Comparison of ENCODE assay signal across 1 cellular context in the genomic region with DNA sequence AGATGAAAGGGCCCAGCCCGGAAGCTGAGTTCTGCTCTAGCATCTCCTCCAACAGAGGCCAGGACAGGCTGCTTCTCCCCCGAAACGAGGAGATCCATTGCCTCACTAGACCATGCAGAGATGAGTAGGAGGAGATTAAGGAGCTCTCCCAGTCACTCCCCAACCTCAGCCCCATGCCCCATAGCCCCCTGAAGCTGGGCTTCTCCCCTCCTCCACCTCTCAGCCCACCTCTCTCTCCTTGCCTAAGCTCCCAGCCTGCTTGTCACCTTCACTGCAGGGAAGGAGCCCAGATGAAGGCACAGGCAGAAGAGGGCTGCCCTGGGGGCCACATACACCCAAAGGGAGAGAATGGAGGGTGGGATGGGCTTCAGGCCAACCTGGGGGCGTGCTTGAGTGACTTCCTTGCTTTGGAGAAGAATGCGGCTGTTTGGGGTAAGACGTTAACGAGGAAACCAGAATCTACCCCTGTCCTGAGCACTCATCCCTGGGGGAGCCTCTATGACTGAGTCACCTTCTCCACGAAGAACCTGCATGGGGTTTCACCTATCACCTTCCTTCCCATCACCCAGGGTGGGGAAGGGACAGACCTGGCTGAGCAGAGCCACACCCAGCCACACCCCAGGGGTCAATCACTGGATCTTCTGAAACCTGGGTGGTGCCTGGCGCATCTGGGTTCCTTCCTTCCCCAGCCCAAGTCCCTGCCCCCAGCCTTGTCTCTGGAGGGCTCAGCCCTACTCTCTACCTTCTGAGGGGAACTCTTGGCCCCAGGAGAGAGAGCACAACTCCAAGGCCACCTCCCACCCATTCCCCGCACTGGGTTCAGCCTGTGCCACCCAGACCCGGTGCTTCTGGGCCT.
TF ChIP-seq lines count a peak whose summit lies in the region.

No MANE protein-coding gene starts in this region.

TF ChIP-seq in HCT116, 20 proteins besides CTCF, POLR2A, EP300 and RAD21 (continued from another document):
- TF ChIP-seq, protein P1, sequence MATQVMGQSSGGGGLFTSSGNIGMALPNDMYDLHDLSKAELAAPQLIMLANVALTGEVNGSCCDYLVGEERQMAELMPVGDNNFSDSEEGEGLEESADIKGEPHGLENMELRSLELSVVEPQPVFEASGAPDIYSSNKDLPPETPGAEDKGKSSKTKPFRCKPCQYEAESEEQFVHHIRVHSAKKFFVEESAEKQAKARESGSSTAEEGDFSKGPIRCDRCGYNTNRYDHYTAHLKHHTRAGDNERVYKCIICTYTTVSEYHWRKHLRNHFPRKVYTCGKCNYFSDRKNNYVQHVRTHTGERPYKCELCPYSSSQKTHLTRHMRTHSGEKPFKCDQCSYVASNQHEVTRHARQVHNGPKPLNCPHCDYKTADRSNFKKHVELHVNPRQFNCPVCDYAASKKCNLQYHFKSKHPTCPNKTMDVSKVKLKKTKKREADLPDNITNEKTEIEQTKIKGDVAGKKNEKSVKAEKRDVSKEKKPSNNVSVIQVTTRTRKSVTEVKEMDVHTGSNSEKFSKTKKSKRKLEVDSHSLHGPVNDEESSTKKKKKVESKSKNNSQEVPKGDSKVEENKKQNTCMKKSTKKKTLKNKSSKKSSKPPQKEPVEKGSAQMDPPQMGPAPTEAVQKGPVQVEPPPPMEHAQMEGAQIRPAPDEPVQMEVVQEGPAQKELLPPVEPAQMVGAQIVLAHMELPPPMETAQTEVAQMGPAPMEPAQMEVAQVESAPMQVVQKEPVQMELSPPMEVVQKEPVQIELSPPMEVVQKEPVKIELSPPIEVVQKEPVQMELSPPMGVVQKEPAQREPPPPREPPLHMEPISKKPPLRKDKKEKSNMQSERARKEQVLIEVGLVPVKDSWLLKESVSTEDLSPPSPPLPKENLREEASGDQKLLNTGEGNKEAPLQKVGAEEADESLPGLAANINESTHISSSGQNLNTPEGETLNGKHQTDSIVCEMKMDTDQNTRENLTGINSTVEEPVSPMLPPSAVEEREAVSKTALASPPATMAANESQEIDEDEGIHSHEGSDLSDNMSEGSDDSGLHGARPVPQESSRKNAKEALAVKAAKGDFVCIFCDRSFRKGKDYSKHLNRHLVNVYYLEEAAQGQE (IDR thresholded peaks at IDR 0.05; ENCODE audit: low read depth) = no peak
- TF ChIP-seq JUND (IDR thresholded peaks at IDR 0.05) = no peak
- no peak for TF ChIP-seq SRF (IDR thresholded peaks at IDR 0.05; ENCODE audit: low read depth)
TF ChIP-seq in HCT116: peak in this region for 0.
